18 cellular contexts compared by ENCODE assay signal in genomic region chr12:82207556-82207955, GRCh38.
DNase-seq lines count a peak whose midpoint lies in the region; ATAC-seq, FAIRE-seq and TF ChIP-seq lines count a peak whose summit lies in the region.
"Had no signal": no experiment of that assay in that cellular context is flagged by ENCODE, and none has a peak within 500 bp of the region (broad histone marks: within the 10 kb centered on the region; RNA-seq: fewer than 3 reads in every experiment).

No MANE protein-coding gene starts in this region.

- H3K9me3 ChIP-seq in adipocyte (ENCODE audit: control insufficient read depth, low read length), result peaks cover 31% of the 10 kb centered on the region
- H3K9me3 ChIP-seq: A549, Caco-2 had no signal

- DNase-seq in HCEC 1CT (peak; percentile 60), adipocyte (ENCODE audit: low read depth) (peak; percentile 8), bronchial epithelial cell (ENCODE audit: low read depth) (peak; percentile 23), SK-N-DZ (ENCODE audit: low spot score) (no peak)
- no peak for DNase-seq in effector CD4-positive, alpha-beta T cell
- DNase-seq: AML-193; Caco-2; Calu3; CD4-positive, alpha-beta T cell; CD8-positive, alpha-beta T cell; DMS79 treated with DMSO at 0.1 percent for 48 hours; GF-D8 had no signal

- no peaks in the 10 kb centered on the region for H3K4me1 ChIP-seq in adipocyte (ENCODE audit: control insufficient read depth, insufficient read depth, low read length)
- H3K4me1 ChIP-seq: A549; BLaER1 treated with 17β-estradiol and CSF1 and Interleukin-3, amounts not matched to agents 10 nM and 100 nM; Caco-2 had no signal

- no peak overlapping the region for H3K9ac ChIP-seq in adipocyte (ENCODE audit: low read length)
- H3K9ac ChIP-seq: BLaER1 treated with 17β-estradiol and CSF1 and Interleukin-3, amounts not matched to agents 10 nM and 100 nM had no signal

- no peaks in the 10 kb centered on the region for H3K27me3 ChIP-seq in adipocyte (replicated peaks; ENCODE audit: control insufficient read depth, insufficient read depth, low read length)
- H3K27me3 ChIP-seq in bronchial epithelial cell (ENCODE audit: control insufficient read depth, insufficient read depth, low read length), result no peaks in the 10 kb centered on the region
- H3K27me3 ChIP-seq: BLaER1 treated with 17β-estradiol and CSF1 and Interleukin-3, amounts not matched to agents 10 nM and 100 nM had no signal

- no peak for TF ChIP-seq CTCF in bronchial epithelial cell (IDR thresholded peaks at IDR 0.05; ENCODE audit: insufficient read depth, low read length, severe bottlenecking)

- FAIRE-seq in bronchial epithelial cell (lab: Jason Lieb, UNC), result no peak
- FAIRE-seq: A549, D721Med, G401.6, GM12891 had no signal

- H3K4me3 ChIP-seq in adipocyte (ENCODE audit: low read length) (no peak overlapping the region), bronchial epithelial cell (ENCODE audit: low read depth, low read length) (no peak overlapping the region)
- H3K4me3 ChIP-seq: A549; BLaER1 treated with 17β-estradiol and CSF1 and Interleukin-3, amounts not matched to agents 10 nM and 100 nM had no signal

- ATAC-seq in HG02588 (IDR thresholded peaks at IDR 0.05; ENCODE audit: unreplicated experiment), result no peak
- ATAC-seq: A549; CD8-positive, alpha-beta T cell had no signal

- H3K36me3 ChIP-seq in adipocyte (ENCODE audit: control insufficient read depth, insufficient read depth, low read length, severe bottlenecking), result no peaks in the 10 kb centered on the region
- no peaks in the 10 kb centered on the region for H3K36me3 ChIP-seq in bronchial epithelial cell (ENCODE audit: control insufficient read depth, insufficient read depth, low read length)
- H3K36me3 ChIP-seq: BLaER1 treated with 17β-estradiol and CSF1 and Interleukin-3, amounts not matched to agents 10 nM and 100 nM had no signal

Comparison
In these comparisons a context has a peak if more than half of its experiments do, and no peak if none do; other contexts are left out.
1. DNase-seq: peak in HCEC 1CT (single experiment), adipocyte (single experiment) and bronchial epithelial cell (single experiment); none in SK-N-DZ (single experiment) and effector CD4-positive, alpha-beta T cell (single experiment).